36 cellular contexts compared by ENCODE assay signal in genomic region chr1:39342776-39343175, GRCh38.
"Had no signal": no experiment of that assay in that cellular context is flagged by ENCODE, and none has a peak within 500 bp of the region (broad histone marks: within the 10 kb centered on the region; RNA-seq: fewer than 3 reads in every experiment).

No MANE protein-coding gene starts in this region.

- H3K27ac Mint-ChIP-seq: activated CD4-positive, alpha-beta memory T cell treated with anti-CD3 and anti-CD28 coated beads, Interleukin-2, amount 10 ng/mL, durations not matched to agents 7 days and 5 days; activated CD8-positive, alpha-beta memory T cell treated with anti-CD3 and anti-CD28 coated beads, Interleukin-2, amount 10 ng/mL, durations not matched to agents 7 days and 5 days had no signal

- ATAC-seq: activated CD8-positive, alpha-beta memory T cell treated with anti-CD3 and anti-CD28 coated beads, Interleukin-2, amount 10 ng/mL, durations not matched to agents 7 days and 5 days; PC-3; T-cell had no signal

- DNase-seq: activated CD4-positive, alpha-beta memory T cell treated with anti-CD3 and anti-CD28 coated beads, Interleukin-2, amount 10 ng/mL, durations not matched to agents 7 days and 5 days; activated CD4-positive, alpha-beta T cell treated with anti-CD3 and anti-CD28 coated beads for 1 hour; activated CD4-positive, alpha-beta T cell treated with anti-CD3 and anti-CD28 coated beads for 48 hours; activated CD4-positive, CD25-positive, alpha-beta regulatory T cell; activated CD8-positive, alpha-beta memory T cell treated with anti-CD3 and anti-CD28 coated beads for 24 hours; activated CD8-positive, alpha-beta memory T cell treated with anti-CD3 and anti-CD28 coated beads, Interleukin-2, amount 10 ng/mL, durations not matched to agents 7 days and 5 days; activated CD8-positive, alpha-beta memory T cell treated with anti-CD3 and anti-CD28 coated beads, Interleukin-2, amount 50 U/mL, for 48 hours; activated effector memory CD4-positive, alpha-beta T cell treated with anti-CD3 and anti-CD28 coated beads, Interleukin-2, amount 50 U/mL, for 16 hours; activated naive CD4-positive, alpha-beta T cell; activated naive CD4-positive, alpha-beta T cell treated with anti-CD3 and anti-CD28 coated beads, Interleukin-2, amount 50 U/mL, for 16 hours; activated naive CD8-positive, alpha-beta T cell treated with anti-CD3 and anti-CD28 coated beads for 36 hours; amniotic stem cell; aorta; brain microvascular endothelial cell; central memory CD4-positive, alpha-beta T cell; MM.1S; MV-4-11; NCI-H1092; NCI-H1436 treated with DMSO at 0.1 percent for 48 hours; NCI-H1694 treated with DMSO at 0.1 percent for 48 hours; NCI-H2029; NCI-H2107; NCI-H2171; NCI-H510A; NCI-H526; NCI-H748 treated with DMSO at 0.1 percent for 48 hours; NK-92 treated with Interleukin-12 subunit alpha and Interleukin-12 subunit beta, amount 100 ng/mL, for 24 hours; PC-3; Peyer's patch; RPMI8226; SHP77 treated with DMSO at 0.1 percent for 48 hours; SK-N-SH; T-cell; T-helper 2 cell; T-helper 9 cell; WERI-Rb-1 had no signal

- H3K9me3 Mint-ChIP-seq: activated CD4-positive, alpha-beta memory T cell treated with anti-CD3 and anti-CD28 coated beads, Interleukin-2, amount 10 ng/mL, durations not matched to agents 7 days and 5 days; activated naive CD8-positive, alpha-beta T cell treated with anti-CD3 and anti-CD28 coated beads for 36 hours; T-cell had no signal

- H3K4me1 Mint-ChIP-seq: activated CD4-positive, alpha-beta memory T cell treated with anti-CD3 and anti-CD28 coated beads, Interleukin-2, amount 10 ng/mL, durations not matched to agents 7 days and 5 days; activated naive CD8-positive, alpha-beta T cell treated with anti-CD3 and anti-CD28 coated beads for 36 hours; T-cell had no signal

- H3K4me3 Mint-ChIP-seq: activated CD4-positive, alpha-beta memory T cell treated with anti-CD3 and anti-CD28 coated beads, Interleukin-2, amount 10 ng/mL, durations not matched to agents 7 days and 5 days; activated CD8-positive, alpha-beta memory T cell treated with anti-CD3 and anti-CD28 coated beads, Interleukin-2, amount 10 ng/mL, durations not matched to agents 7 days and 5 days; activated naive CD8-positive, alpha-beta T cell treated with anti-CD3 and anti-CD28 coated beads for 36 hours; T-cell had no signal

- H3K27me3 Mint-ChIP-seq: activated CD4-positive, alpha-beta memory T cell treated with anti-CD3 and anti-CD28 coated beads, Interleukin-2, amount 10 ng/mL, durations not matched to agents 7 days and 5 days; activated CD8-positive, alpha-beta memory T cell treated with anti-CD3 and anti-CD28 coated beads, Interleukin-2, amount 10 ng/mL, durations not matched to agents 7 days and 5 days; activated naive CD8-positive, alpha-beta T cell treated with anti-CD3 and anti-CD28 coated beads for 36 hours; T-cell had no signal
